ENCODE assay signal across 12 cellular contexts in genomic region chr12:109988274-109988673, GRCh38.
"Had no signal": no experiment of that assay in that cellular context is flagged by ENCODE, and none has a peak within 500 bp of the region (broad histone marks: within the 10 kb centered on the region; RNA-seq: fewer than 3 reads in every experiment).

No MANE protein-coding gene starts in this region.

- H3K9me3 ChIP-seq: breast epithelium, SJSA1 had no signal

- ATAC-seq: stimulated activated memory B cell treated with anti-CD40 and anti-IgM and Interleukin-4, amounts not matched to agents 10 μg/mL and 1 μg/mL and 100 μg/mL, for 72 hours had no signal

- H3K27me3 ChIP-seq: breast epithelium, neural progenitor cell, SJSA1 had no signal

- H3K27ac Mint-ChIP-seq: activated naive CD8-positive, alpha-beta T cell treated with anti-CD3 and anti-CD28 coated beads, Interleukin-2, amount 10 ng/mL, durations not matched to agents 7 days and 5 days; neural progenitor cell; stimulated activated memory B cell treated with anti-CD40 and anti-IgM and Interleukin-4, amounts not matched to agents 10 μg/mL and 1 μg/mL and 100 μg/mL, for 72 hours had no signal

- H3K4me3 Mint-ChIP-seq: activated naive CD8-positive, alpha-beta T cell treated with anti-CD3 and anti-CD28 coated beads, Interleukin-2, amount 10 ng/mL, durations not matched to agents 7 days and 5 days; neural progenitor cell; stimulated activated memory B cell treated with anti-CD40 and anti-IgM and Interleukin-4, amounts not matched to agents 10 μg/mL and 1 μg/mL and 100 μg/mL, for 72 hours had no signal

- H3K4me1 Mint-ChIP-seq: neural progenitor cell had no signal

- H3K27ac ChIP-seq: breast epithelium, neural progenitor cell, parathyroid adenoma, SJSA1, skin epidermis had no signal

- H3K4me3 ChIP-seq: breast epithelium, neural progenitor cell, SJSA1, skin epidermis had no signal

- H3K27me3 Mint-ChIP-seq: activated naive CD8-positive, alpha-beta T cell treated with anti-CD3 and anti-CD28 coated beads, Interleukin-2, amount 10 ng/mL, durations not matched to agents 7 days and 5 days; stimulated activated memory B cell treated with anti-CD40 and anti-IgM and Interleukin-4, amounts not matched to agents 10 μg/mL and 1 μg/mL and 100 μg/mL, for 72 hours had no signal

- DNase-seq: activated CD4-positive, CD25-positive, alpha-beta regulatory T cell treated with anti-CD3 and anti-CD28 coated beads, Interleukin-2, amount 50 U/mL, for 72 hours; activated naive CD8-positive, alpha-beta T cell treated with anti-CD3 and anti-CD28 coated beads, Interleukin-2, amount 10 ng/mL, durations not matched to agents 7 days and 5 days; aorta; retina; substantia nigra; SW 1271 had no signal

- H3K9me3 Mint-ChIP-seq: activated naive CD8-positive, alpha-beta T cell treated with anti-CD3 and anti-CD28 coated beads, Interleukin-2, amount 10 ng/mL, durations not matched to agents 7 days and 5 days; neural progenitor cell; stimulated activated memory B cell treated with anti-CD40 and anti-IgM and Interleukin-4, amounts not matched to agents 10 μg/mL and 1 μg/mL and 100 μg/mL, for 72 hours had no signal

- H3K4me1 ChIP-seq: breast epithelium, neural progenitor cell, parathyroid adenoma had no signal
